ENCODE assay signal across 39 cellular contexts in the genomic region with DNA sequence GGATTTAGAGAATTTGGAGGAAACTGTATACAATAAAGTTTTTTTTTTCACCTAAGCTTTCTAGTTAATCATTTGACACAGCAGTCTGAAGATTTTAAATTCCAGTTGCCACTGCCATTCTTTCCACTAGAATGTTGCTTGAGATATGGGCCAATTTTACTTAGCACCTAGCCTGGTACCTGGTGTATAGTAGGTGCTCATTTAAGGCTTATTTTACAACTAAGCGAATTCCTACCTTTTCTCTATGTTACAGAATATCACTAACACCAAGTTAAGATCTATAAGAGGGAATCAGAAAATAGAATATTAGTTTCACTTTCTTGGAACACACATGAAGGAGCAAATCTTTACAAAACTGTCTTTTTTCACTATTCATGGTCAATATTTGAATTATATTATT. TPM values are rescaled to one million over a fixed set of nuclear protein-coding genes. Genes with fewer than 3 reads are reported as not detected.
"Had no signal": no experiment of that assay in that cellular context is flagged by ENCODE, and none has a peak within 500 bp of the region (broad histone marks: within the 10 kb centered on the region; RNA-seq: fewer than 3 reads in every experiment).

No MANE protein-coding gene starts in this region.

- H3K9me3 ChIP-seq: MG63 had no signal

- H3K36me3 ChIP-seq: MG63 had no signal

- DNase-seq: Kasumi-1, MG63, MM.1S, MV-4-11, NCI-H1048, NCI-H1092, NCI-H1092 treated with DMSO at 0.1 percent for 48 hours, NCI-H1105, NCI-H1105 treated with DMSO at 0.1 percent for 48 hours, NCI-H1417, NCI-H1417 treated with DMSO at 0.1 percent for 48 hours, NCI-H1436, NCI-H1436 treated with DMSO at 0.1 percent for 48 hours, NCI-H146, NCI-H1694, NCI-H1694 treated with DMSO at 0.1 percent for 48 hours, NCI-H187, NCI-H187 treated with DMSO at 0.1 percent for 48 hours, NCI-H1930, NCI-H2029, NCI-H2029 treated with DMSO at 0.1 percent for 48 hours, NCI-H2081, NCI-H2081 treated with DMSO at 0.1 percent for 48 hours, NCI-H2107, NCI-H2171, NCI-H2171 treated with DMSO at 0.1 percent for 48 hours, NCI-H2227 treated with DMSO at 0.1 percent for 48 hours, NCI-H226, NCI-H345, NCI-H446, NCI-H446 treated with DMSO at 0.1 percent for 48 hours, NCI-H510A, NCI-H510A treated with DMSO at 0.1 percent for 48 hours, NCI-H524, NCI-H524 treated with DMSO at 0.1 percent for 48 hours had no signal

- H3K4me3 ChIP-seq: MG63 had no signal

- H3K27me3 ChIP-seq: MG63 had no signal

RNA-seq across cellular contexts. Expression of a gene that starts 3.2 kb away (rescaled TPM):
- total RNA-seq: LHCN-M2, M059J, MCF 10A, NCI-H460 had no signal
